In the genomic region with DNA sequence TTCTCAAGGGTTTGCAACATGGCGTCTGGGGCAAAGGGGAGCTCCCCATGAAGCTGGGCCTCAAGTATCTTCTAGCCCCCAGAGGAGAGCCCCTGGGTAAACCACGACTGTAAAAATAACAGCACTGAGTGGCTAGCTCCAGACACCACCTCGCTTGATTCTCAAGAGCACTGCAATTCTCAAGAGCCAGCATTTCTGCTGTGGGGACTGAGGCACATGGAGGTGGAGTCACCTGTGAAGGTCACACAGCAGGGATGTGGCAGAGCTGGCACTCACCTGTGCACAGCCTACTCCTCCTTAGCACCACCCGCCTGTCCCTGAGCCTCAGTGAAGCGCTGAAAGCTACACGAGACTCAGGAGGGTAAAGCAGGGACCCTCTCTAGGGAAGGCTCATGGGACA, we compare ENCODE assay signal across 1 cellular context.
TF ChIP-seq lines count a peak whose summit lies in the region.

No MANE protein-coding gene starts in this region.

TF ChIP-seq in GM12878, 131 proteins besides CTCF, POLR2A, EP300 and RAD21:
- no peak for TF ChIP-seq ZSCAN29 (IDR thresholded peaks at IDR 0.05)
- TF ChIP-seq NFIC (IDR thresholded peaks at IDR 0.05; ENCODE audit: low read depth, low read length), result no peak
- no peak for TF ChIP-seq ASH2L (IDR thresholded peaks at IDR 0.05; ENCODE audit: borderline replicate concordance, low read depth)
- TF ChIP-seq SRF (IDR thresholded peaks at IDR 0.05; ENCODE audit: low read depth in 2 of 2, low read length in 2 of 2), result no peak
- TF ChIP-seq E2F4 (IDR thresholded peaks at IDR 0.05; ENCODE audit: low read depth, low read length), result no peak
- no peak for TF ChIP-seq RB1 (IDR thresholded peaks at IDR 0.05; ENCODE audit: borderline replicate concordance)
- TF ChIP-seq RAD51 (IDR thresholded peaks at IDR 0.05), result no peak
- TF ChIP-seq SMC3 (IDR thresholded peaks at IDR 0.05; ENCODE audit: borderline replicate concordance, low read length), result no peak
- TF ChIP-seq ETV6 (conservative IDR thresholded peaks at IDR 0.05 in 1 of 2, IDR thresholded peaks at IDR 0.05 in 1 of 2; ENCODE audit: borderline replicate concordance in 1 of 2, low read depth in 1 of 2), result no peak
- TF ChIP-seq FOXK2 (IDR thresholded peaks at IDR 0.05), result no peak
- no peak for TF ChIP-seq ATF7 (IDR thresholded peaks at IDR 0.05; ENCODE audit: low read depth)
- no peak for TF ChIP-seq GATAD2B (conservative IDR thresholded peaks at IDR 0.05; ENCODE audit: low read depth)
- no peak for TF ChIP-seq ZNF24 (IDR thresholded peaks at IDR 0.05)
- TF ChIP-seq KDM1A (IDR thresholded peaks at IDR 0.05; ENCODE audit: borderline replicate concordance), result no peak
- no peak for TF ChIP-seq STAT3 (IDR thresholded peaks at IDR 0.05; ENCODE audit: low read depth, low read length)
